In the genomic region with DNA sequence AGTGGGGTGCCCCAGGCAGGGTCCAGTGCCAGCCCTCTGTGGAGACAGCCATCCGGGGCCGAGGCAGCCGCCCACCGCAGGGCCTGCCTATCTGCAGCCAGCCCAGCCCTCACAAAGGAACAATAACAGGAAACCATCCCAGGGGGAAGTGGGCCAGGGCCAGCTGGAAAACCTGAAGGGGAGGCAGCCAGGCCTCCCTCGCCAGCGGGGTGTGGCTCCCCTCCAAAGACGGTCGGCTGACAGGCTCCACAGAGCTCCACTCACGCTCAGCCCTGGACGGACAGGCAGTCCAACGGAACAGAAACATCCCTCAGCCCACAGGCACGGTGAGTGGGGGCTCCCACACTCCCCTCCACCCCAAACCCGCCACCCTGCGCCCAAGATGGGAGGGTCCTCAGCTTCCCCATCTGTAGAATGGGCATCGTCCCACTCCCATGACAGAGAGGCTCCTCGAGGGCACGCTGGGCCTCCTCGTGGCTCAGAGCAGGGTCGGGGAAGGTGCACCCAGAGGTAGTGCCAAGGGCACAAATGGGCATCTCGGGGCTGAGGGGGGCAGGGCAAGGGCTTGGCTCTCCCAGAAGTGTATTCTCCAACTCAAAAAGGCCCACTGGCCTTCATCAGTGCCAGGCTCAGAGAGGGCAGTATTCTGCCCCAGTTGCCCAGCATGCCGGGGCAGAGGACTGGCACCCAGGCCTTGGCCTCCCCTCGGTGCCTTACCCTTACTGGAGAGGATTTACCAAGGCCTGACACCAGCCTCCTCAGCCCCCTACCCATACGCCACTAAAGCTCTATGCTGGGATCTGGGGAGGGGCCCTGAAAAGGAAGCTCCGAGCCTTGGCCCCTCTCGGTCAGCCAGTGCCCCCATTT, we compare ENCODE assay signal across 11 cellular contexts. TPM values are rescaled to one million over a fixed set of nuclear protein-coding genes. Genes with fewer than 3 reads are reported as not detected.
A peak's percentile ranks its signal among the peaks of the same experiment; 100 is the strongest.
DNase-seq lines count a peak whose midpoint lies in the region; ATAC-seq and TF ChIP-seq lines count a peak whose summit lies in the region.
"Had no signal": no experiment of that assay in that cellular context is flagged by ENCODE, and none has a peak within 500 bp of the region (broad histone marks: within the 10 kb centered on the region; RNA-seq: fewer than 3 reads in every experiment).

Gene CDH5 (plus strand): TSS at position 259 of the 867 bp plus-strand sequence. CDS start 12,647 bp downstream, outside the sequence.

- H4K8ac ChIP-seq in trophoblast cell (ENCODE audit: low read depth, low read length) = no peak within 1 kb of the TSS

- H3K4me3 ChIP-seq in astrocyte of the cerebellum (ENCODE audit: low read depth, low read length) (peak within 1 kb of the TSS; percentile 21), trophoblast cell (ENCODE audit: low read depth, low read length) (no peak within 1 kb of the TSS)

- no peak for TF ChIP-seq CTCF in astrocyte of the cerebellum (IDR thresholded peaks at IDR 0.05; ENCODE audit: low read depth, low read length, missing control alignments)

- H2BK5ac ChIP-seq in trophoblast cell (ENCODE audit: low read depth, low read length, poor library complexity) = no peak within 1 kb of the TSS

- H3K4me1 ChIP-seq in trophoblast cell (ENCODE audit: control insufficient read depth in 1 of 2, insufficient read depth in 2 of 2, low read length in 2 of 2) = peaks cover 15 to 18% of the 10 kb centered on the region in 2 experiments

- H3K9me3 ChIP-seq in trophoblast cell (ENCODE audit: insufficient read depth, low read depth, low read length) = no peaks in the 10 kb centered on the region

- H3K14ac ChIP-seq in trophoblast cell (ENCODE audit: low read length) = no peak within 1 kb of the TSS

- no peak within 1 kb of the TSS for H3K4ac ChIP-seq in trophoblast cell (ENCODE audit: low read depth, low read length)

- H3K27me3 ChIP-seq in trophoblast cell (ENCODE audit: insufficient read depth, low read length) = no peaks in the 10 kb centered on the region

- H3K23ac ChIP-seq in trophoblast cell (ENCODE audit: low read length) = no peak within 1 kb of the TSS

- intact Hi-C loops in Right ventricle myocardium superior (cut with DNase I) = no loop called here

- peak within 1 kb of the TSS; percentile 48 for H2AK5ac ChIP-seq in trophoblast cell (ENCODE audit: low read length)

- H3K79me2 ChIP-seq in trophoblast cell (ENCODE audit: control insufficient read depth, insufficient read depth, low read length, poor library complexity) = peaks cover 2% of the 10 kb centered on the region

- H3K18ac ChIP-seq in trophoblast cell (ENCODE audit: low read length) = no peak within 1 kb of the TSS

- H3K27ac ChIP-seq in trophoblast cell (ENCODE audit: low read depth, low read length) = no peak within 1 kb of the TSS

- no peak within 1 kb of the TSS for H3K9ac ChIP-seq in trophoblast cell (ENCODE audit: low read length)

- WGBS in trophoblast cell (ENCODE audit: extremely low coverage, insufficient coverage, insufficient read length) = no CpG with 5 or more reads among the region's 25 CpGs

- H3K79me1 ChIP-seq in trophoblast cell (ENCODE audit: low read length) = peaks cover 17% of the 10 kb centered on the region

- in situ Hi-C loops in astrocyte of the cerebellum (cut with HindIII; ENCODE audit: low sequenced_read_pairs) = no loop called here

- peak within 1 kb of the TSS; percentile 54 for H2BK120ac ChIP-seq in trophoblast cell (ENCODE audit: insufficient read depth, low read length, poor library complexity)

- H3K4me2 ChIP-seq in trophoblast cell (ENCODE audit: low read length) = no peak within 1 kb of the TSS

- peak; percentile 62 for ATAC-seq in Right ventricle myocardium superior (ENCODE audit: poor library complexity)
- ATAC-seq in HG03442 (IDR thresholded peaks at IDR 0.05; ENCODE audit: unreplicated experiment) = no peak
- ATAC-seq: activated CD8-positive, alpha-beta memory T cell treated with anti-CD3 and anti-CD28 coated beads, Interleukin-2, amount 10 ng/mL, durations not matched to agents 7 days and 5 days had no signal

- peak; percentile 48 for DNase-seq in AG20443 (ENCODE audit: low spot score)
- DNase-seq in astrocyte of the cerebellum (ENCODE audit: low read depth) = peak; percentile 73
- peak; percentile 88 for DNase-seq in Right ventricle myocardium superior
- DNase-seq in trophoblast cell = no peak
- no peak for DNase-seq in NCI-H226
- DNase-seq in AG08395 (ENCODE audit: low spot score) = no peak
- no peak for DNase-seq in NCI-H1092 treated with DMSO at 0.1 percent for 48 hours (lab: John Stamatoyannopoulos, UW)
- DNase-seq: activated CD8-positive, alpha-beta memory T cell treated with anti-CD3 and anti-CD28 coated beads, Interleukin-2, amount 10 ng/mL, durations not matched to agents 7 days and 5 days; hippocampal formation had no signal

- no peaks in the 10 kb centered on the region for H3K36me3 ChIP-seq in trophoblast cell (ENCODE audit: control insufficient read depth in 1 of 2, insufficient read depth in 2 of 2, low read length in 2 of 2)

- H2AFZ ChIP-seq in trophoblast cell (ENCODE audit: insufficient read depth, low read length, poor library complexity) = no peak within 1 kb of the TSS

- peak within 1 kb of the TSS; percentile 56 for H4K91ac ChIP-seq in trophoblast cell (ENCODE audit: low read depth, low read length)

- peak within 1 kb of the TSS; percentile 28 for H2BK12ac ChIP-seq in trophoblast cell (ENCODE audit: low read length)

- peak within 1 kb of the TSS; percentile 9 for H4K12ac ChIP-seq in trophoblast cell (ENCODE audit: low read depth, low read length)

RNA-seq across cellular contexts. Expression of gene CDH5, which starts in this region (rescaled TPM):
- 42.9 TPM for total RNA-seq in Right ventricle myocardium superior
- 93.1 and 99.2 TPM in 2 replicates for polyA plus RNA-seq in trophoblast cell (2013)
- total RNA-seq: activated CD8-positive, alpha-beta memory T cell treated with anti-CD3 and anti-CD28 coated beads, Interleukin-2, amount 10 ng/mL, durations not matched to agents 7 days and 5 days; bronchial epithelial cell had no signal

Comparison
In these comparisons a context has a peak if more than half of its experiments do, and no peak if none do; other contexts are left out.
1. DNase-seq: peak in AG20443 (single experiment), astrocyte of the cerebellum (single experiment) and Right ventricle myocardium superior (single experiment); none in trophoblast cell (0 of 2), NCI-H226 (single experiment), AG08395 (single experiment) and NCI-H1092 treated with DMSO at 0.1 percent for 48 hours (single experiment).